ENCODE assay signal across 24 cellular contexts in the genomic region with DNA sequence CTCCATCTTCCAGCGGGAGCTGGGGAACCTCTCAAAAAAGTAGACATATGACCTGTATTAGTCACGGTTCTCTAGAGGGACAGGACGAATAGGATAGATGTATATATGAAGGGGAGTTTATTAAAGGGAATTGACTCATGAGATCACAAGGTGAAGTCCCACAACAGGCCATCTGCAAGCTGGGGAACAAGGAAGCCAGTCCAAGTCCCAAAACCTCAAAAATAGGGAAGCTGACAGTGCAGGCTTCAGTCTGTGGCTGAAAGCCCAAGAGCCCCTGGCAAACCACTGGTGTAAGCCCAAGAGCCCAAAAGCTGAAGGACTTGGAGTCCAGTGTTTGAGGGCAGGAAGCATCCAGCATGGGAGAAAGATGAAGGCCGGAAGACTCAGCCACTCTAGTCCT. TPM values are rescaled to one million over a fixed set of nuclear protein-coding genes. Genes with fewer than 3 reads are reported as not detected.
DNase-seq lines count a peak whose midpoint lies in the region; FAIRE-seq and TF ChIP-seq lines count a peak whose summit lies in the region.
"Had no signal": no experiment of that assay in that cellular context is flagged by ENCODE, and none has a peak within 500 bp of the region (broad histone marks: within the 10 kb centered on the region; RNA-seq: fewer than 3 reads in every experiment).

No MANE protein-coding gene starts in this region.

- DNase-seq in AML-193 (lab: John Stamatoyannopoulos, UW) (peak; percentile 60 to 69), HT1080 (ENCODE audit: low read depth) (peak; percentile 41), OCI-M1 (lab: John Stamatoyannopoulos, UW) (peak; percentile 50), erythroblast (lab: John Stamatoyannopoulos, UW) (no peak), HTR-8/SVneo (ENCODE audit: insufficient read length, low spot score) (no peak), NCI-H82 (lab: John Stamatoyannopoulos, UW) (no peak)
- DNase-seq in activated CD4-positive, alpha-beta T cell treated with anti-CD3 and anti-CD28 coated beads for 4 hours: no peak
- DNase-seq in effector CD4-positive, alpha-beta T cell: no peak
- DNase-seq: activated T-cell treated with anti-CD3 and anti-CD28 coated beads, Interleukin-2, amount 50 U/mL, for 1 hour; amniotic stem cell; CD4-positive, CD25-positive, alpha-beta regulatory T cell; esophagus squamous epithelium; islet precursor cell; NCI-H1436; NCI-H446 treated with DMSO at 0.1 percent for 48 hours; NK-92 treated with Interleukin-12 subunit alpha and Interleukin-12 subunit beta, amount 100 ng/mL, for 24 hours; pancreas; right cardiac atrium; stimulated activated naive CD4-positive, alpha-beta T cell treated with Interleukin-2 at 50 U/mL for 16 hours had no signal

- FAIRE-seq in HTR-8/SVneo (lab: Jason Lieb, UNC): no peak
- FAIRE-seq: colon, pancreas had no signal

- TF ChIP-seq POLR2A in erythroblast (IDR thresholded peaks at IDR 0.05; ENCODE audit: low read length): peak; percentile 38

RNA-seq across cellular contexts. Expression of a gene that starts 19.5 kb away (rescaled TPM):
- total RNA-seq in HT1080 (2014; rRNA removed; shearing (Covaris generic)): not detected in 2 replicates
- polyA plus RNA-seq in HT1080 (2015; cell fraction: cytosol; rRNA removed): not detected in 2 replicates
- not detected in 2 replicates for polyA plus RNA-seq in HT1080 (2015; cell fraction: nucleus; rRNA removed)
- total RNA-seq: breast epithelium; CD4-positive, CD25-positive, alpha-beta regulatory T cell; esophagus squamous epithelium; gastroesophageal sphincter; thoracic aorta had no signal
- polyA plus RNA-seq: CD4-positive, CD25-positive, alpha-beta regulatory T cell; liver had no signal

Comparison
In these comparisons a context has a peak if more than half of its experiments do, and no peak if none do; other contexts are left out.
1. DNase-seq: peak in AML-193 (2 of 2), HT1080 (single experiment) and OCI-M1 (single experiment); none in erythroblast (0 of 2), activated CD4-positive, alpha-beta T cell treated with anti-CD3 and anti-CD28 coated beads for 4 hours (0 of 2), HTR-8/SVneo (single experiment), effector CD4-positive, alpha-beta T cell (single experiment) and NCI-H82 (single experiment).